In the genomic region with DNA sequence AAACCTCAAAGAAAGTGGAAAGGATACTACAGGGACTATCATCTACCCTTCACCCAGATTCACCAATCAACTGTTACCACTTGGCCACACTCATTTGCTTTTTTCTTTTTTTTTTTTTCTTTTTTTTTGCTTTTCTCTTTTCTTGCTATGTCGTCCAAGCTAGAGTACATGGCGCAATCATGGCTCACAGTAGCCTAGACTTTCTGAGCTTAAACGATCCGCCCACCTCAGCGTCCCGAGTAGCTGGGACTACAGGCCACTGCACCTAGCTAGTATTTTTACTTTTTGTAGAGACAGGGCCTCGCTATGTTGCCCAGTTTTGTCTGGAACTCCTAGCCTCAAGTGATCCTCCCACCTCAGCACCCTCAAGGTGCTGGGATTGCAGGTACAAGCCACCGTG, we compare ENCODE assay signal across 14 cellular contexts. TPM values are rescaled to one million over a fixed set of nuclear protein-coding genes. Genes with fewer than 3 reads are reported as not detected.
A peak's percentile ranks its signal among the peaks of the same experiment; 100 is the strongest.
DNase-seq lines count a peak whose midpoint lies in the region; ATAC-seq and TF ChIP-seq lines count a peak whose summit lies in the region.
"Had no signal": no experiment of that assay in that cellular context is flagged by ENCODE, and none has a peak within 500 bp of the region (broad histone marks: within the 10 kb centered on the region; RNA-seq: fewer than 3 reads in every experiment).

No MANE protein-coding gene starts in this region.

- H3K27me3 ChIP-seq in CD4-positive, CD25-positive, alpha-beta regulatory T cell (ENCODE audit: control insufficient read depth, insufficient read depth, low read length): no peaks in the 10 kb centered on the region
- no peaks in the 10 kb centered on the region for H3K27me3 ChIP-seq in parathyroid adenoma (ENCODE audit: control insufficient read depth, insufficient read depth, low read length)
- H3K27me3 ChIP-seq in A673 (replicated peaks; ENCODE audit: insufficient read depth, low read depth, low read length, poor library complexity): no peaks in the 10 kb centered on the region
- H3K27me3 ChIP-seq: SJCRH30 had no signal

- no peaks in the 10 kb centered on the region for H3K36me3 ChIP-seq in CD4-positive, CD25-positive, alpha-beta regulatory T cell (ENCODE audit: control insufficient read depth, insufficient read depth, low read length)
- no peaks in the 10 kb centered on the region for H3K36me3 ChIP-seq in parathyroid adenoma (ENCODE audit: control insufficient read depth, insufficient read depth, low read length)
- no peaks in the 10 kb centered on the region for H3K36me3 ChIP-seq in A673 (ENCODE audit: insufficient read depth, low read length, poor library complexity, severe bottlenecking)
- H3K36me3 ChIP-seq: SJCRH30 had no signal

- H3K27me3 Mint-ChIP-seq in CD4-positive, CD25-positive, alpha-beta regulatory T cell: no peaks in the 10 kb centered on the region
- H3K27me3 Mint-ChIP-seq in T-helper 17 cell: no peaks in the 10 kb centered on the region
- peaks cover 29% of the 10 kb centered on the region for H3K27me3 Mint-ChIP-seq in endothelial cell (ENCODE audit: unreplicated experiment)

- intact Hi-C loops in A673 (cut with micrococcal nuclease; ENCODE audit: unreplicated experiment): no loop called here

- H3K4me3 Mint-ChIP-seq in CD4-positive, CD25-positive, alpha-beta regulatory T cell: peak overlapping the region; percentile 93 to 100 (median 95)
- H3K4me3 Mint-ChIP-seq in T-helper 17 cell (peak overlapping the region; percentile 71), endothelial cell (ENCODE audit: unreplicated experiment) (peak overlapping the region; percentile 51)

- TF ChIP-seq CTCF in endothelial cell (IDR thresholded peaks at IDR 0.05; ENCODE audit: unreplicated experiment) (no peak), parathyroid adenoma (IDR thresholded peaks at IDR 0.05) (no peak), A673 (conservative IDR thresholded peaks at IDR 0.05; ENCODE audit: low read depth, low read length) (no peak)

- ATAC-seq in CD4-positive, CD25-positive, alpha-beta regulatory T cell (ENCODE audit: low read depth in 2 of 2): no peak
- ATAC-seq in T-helper 17 cell: no peak

- no peak overlapping the region for H2AFZ ChIP-seq in parathyroid adenoma

- peaks cover 4 to 69% (median 33%) of the 10 kb centered on the region in 4 donors for H3K4me1 Mint-ChIP-seq in CD4-positive, CD25-positive, alpha-beta regulatory T cell
- H3K4me1 Mint-ChIP-seq in T-helper 17 cell (peaks cover 51% of the 10 kb centered on the region), endothelial cell (ENCODE audit: unreplicated experiment) (peaks cover 63% of the 10 kb centered on the region)

- no TSS peak for BruUV-seq in A673 (replicated peaks; lab: Mats Ljungman, UMichigan)

- CTCF ChIA-PET in A673 (lab: Charles Lee): no interaction called here

- peaks cover 4% of the 10 kb centered on the region for H3K36me3 Mint-ChIP-seq in CD4-positive, CD25-positive, alpha-beta regulatory T cell
- peaks cover 2% of the 10 kb centered on the region for H3K36me3 Mint-ChIP-seq in T-helper 17 cell (ENCODE audit: low read depth)
- H3K36me3 Mint-ChIP-seq in endothelial cell (ENCODE audit: low read depth, unreplicated experiment): peaks cover 17% of the 10 kb centered on the region

- peak overlapping the region; percentile 86 for H3K27ac ChIP-seq in CD4-positive, CD25-positive, alpha-beta regulatory T cell (ENCODE audit: insufficient read depth, low read length, poor library complexity, severe bottlenecking)
- peak overlapping the region; percentile 59 for H3K27ac ChIP-seq in parathyroid adenoma
- no peak overlapping the region for H3K27ac ChIP-seq in A673 (ENCODE audit: low read depth, low read length, poor library complexity, severe bottlenecking)
- H3K27ac ChIP-seq: HL-60, SJCRH30 had no signal

- peaks cover 53% of the 10 kb centered on the region for H3K79me2 ChIP-seq in parathyroid adenoma

- H3K4me1 ChIP-seq in CD4-positive, CD25-positive, alpha-beta regulatory T cell (ENCODE audit: control insufficient read depth, insufficient read depth, low read length, poor library complexity, severe bottlenecking): peaks cover 71% of the 10 kb centered on the region
- peaks cover 76% of the 10 kb centered on the region for H3K4me1 ChIP-seq in parathyroid adenoma
- H3K4me1 ChIP-seq in A673 (ENCODE audit: insufficient read depth, low read length, poor library complexity, severe bottlenecking): no peaks in the 10 kb centered on the region

- no peak for DNase-seq in CD4-positive, CD25-positive, alpha-beta regulatory T cell
- DNase-seq in T-helper 17 cell (no peak), endothelial cell (ENCODE audit: low spot score) (no peak), OCI-M2 (lab: John Stamatoyannopoulos, UW; ENCODE audit: unreplicated experiment) (no peak), NOMO-1 treated with dmso at 0.1 percent for 144 hours (lab: John Stamatoyannopoulos, UW; ENCODE audit: unreplicated experiment) (no peak), HuH-7.5 (ENCODE audit: low spot score) (no peak), A673 (ENCODE audit: low spot score) (no peak)
- DNase-seq: activated CD8-positive, alpha-beta memory T cell treated with anti-CD3 and anti-CD28 coated beads for 24 hours; midbrain; NCI-H1092; NCI-H526 treated with DMSO at 0.1 percent for 48 hours had no signal

- H3K4me2 ChIP-seq in parathyroid adenoma (ENCODE audit: low read length): no peak overlapping the region

- H3K9me3 Mint-ChIP-seq in CD4-positive, CD25-positive, alpha-beta regulatory T cell: no peaks in the 10 kb centered on the region
- no peaks in the 10 kb centered on the region for H3K9me3 Mint-ChIP-seq in endothelial cell (ENCODE audit: unreplicated experiment)

- H3K9ac ChIP-seq in parathyroid adenoma: no peak overlapping the region

- H3K27ac Mint-ChIP-seq in CD4-positive, CD25-positive, alpha-beta regulatory T cell: peak overlapping the region; percentile 93 to 97 (median 97)
- H3K27ac Mint-ChIP-seq in T-helper 17 cell: peak overlapping the region; percentile 94
- H3K27ac Mint-ChIP-seq in endothelial cell (ENCODE audit: unreplicated experiment): no peak overlapping the region

- H3K9me3 ChIP-seq in CD4-positive, CD25-positive, alpha-beta regulatory T cell (ENCODE audit: control insufficient read depth in 2 of 2, low read length in 2 of 2): no peaks in the 10 kb centered on the region
- H3K9me3 ChIP-seq in T-helper 17 cell (ENCODE audit: control insufficient read depth, low read length, poor library complexity, severe bottlenecking) (no peaks in the 10 kb centered on the region), parathyroid adenoma (ENCODE audit: control insufficient read depth, low read length) (no peaks in the 10 kb centered on the region), A673 (ENCODE audit: low read depth, low read length, poor library complexity, severe bottlenecking) (no peaks in the 10 kb centered on the region)
- H3K9me3 ChIP-seq: SJCRH30 had no signal

- no peak overlapping the region for H3K4me3 ChIP-seq in CD4-positive, CD25-positive, alpha-beta regulatory T cell (ENCODE audit: low read depth, low read length)
- H3K4me3 ChIP-seq in parathyroid adenoma (ENCODE audit: low read depth, low read length) (no peak overlapping the region), A673 (ENCODE audit: low read depth, low read length, poor library complexity, severe bottlenecking) (no peak overlapping the region)
- H3K4me3 ChIP-seq: SJCRH30 had no signal

- POLR2A ChIA-PET in A673 (lab: Charles Lee; ENCODE audit: low non-redundant PET): no interaction called here

RNA-seq across cellular contexts. Expression of a gene that starts 24.0 kb away (rescaled TPM):
- total RNA-seq in CD4-positive, CD25-positive, alpha-beta regulatory T cell: 204 TPM
- 100 to 1,000 TPM; 131 to 228 (median 157) TPM for polyA plus RNA-seq in CD4-positive, CD25-positive, alpha-beta regulatory T cell
- 100 to 1,000 TPM; 132 to 133 TPM for total RNA-seq in T-helper 17 cell
- 182 TPM for total RNA-seq in endothelial cell (ENCODE audit: unreplicated experiment)
- total RNA-seq in A673 (2021): 34.1 and 36.2 TPM in 2 replicates
